In the genomic region with DNA sequence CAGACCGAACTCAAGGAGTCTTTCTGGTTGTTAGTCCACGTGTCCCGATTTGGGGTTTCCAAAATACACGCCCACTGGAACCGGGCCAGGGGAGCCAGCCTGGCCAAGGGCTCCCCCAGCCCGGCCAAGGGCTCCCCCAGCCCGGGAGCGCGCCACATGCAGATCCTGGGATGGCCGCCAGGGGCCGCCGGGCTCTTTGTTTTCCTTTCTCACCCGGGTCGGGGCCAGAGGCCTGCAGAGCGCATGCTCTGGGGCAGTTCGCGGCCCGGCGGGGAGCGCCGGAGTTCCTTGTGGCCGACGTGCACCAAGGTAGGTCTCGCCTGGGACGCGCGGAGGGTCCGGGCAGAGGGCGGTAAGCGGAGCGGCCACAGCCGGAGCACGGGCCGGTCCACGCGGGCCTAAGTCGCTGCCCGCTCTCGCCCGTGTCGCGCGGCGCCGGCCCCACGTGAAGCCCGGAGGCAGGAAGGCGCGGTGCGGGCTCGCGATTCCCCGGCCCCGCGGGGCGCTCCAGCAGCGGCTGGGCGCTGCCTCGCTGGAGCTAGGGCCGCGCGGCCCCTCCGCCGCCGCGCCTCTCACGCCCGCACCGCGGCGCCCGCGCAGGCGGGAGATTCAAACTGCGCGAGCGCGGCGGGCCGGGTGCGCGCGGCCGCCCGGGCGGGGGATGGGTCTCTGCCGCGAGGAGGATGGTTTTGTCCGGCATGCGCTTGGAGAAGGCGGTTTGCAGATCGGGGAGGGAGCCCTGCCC, we compare ENCODE assay signal across 8 cellular contexts. TPM values are rescaled to one million over a fixed set of nuclear protein-coding genes. Genes with fewer than 3 reads are reported as not detected.
DNase-seq lines count a peak whose midpoint lies in the region; ATAC-seq and TF ChIP-seq lines count a peak whose summit lies in the region.

No MANE protein-coding gene starts in this region.

- ATAC-seq in HG02610 (IDR thresholded peaks at IDR 0.05; ENCODE audit: unreplicated experiment) (peak; percentile 79), psoas muscle (peak; percentile 84 to 90 (median 88))

- H3K4me1 ChIP-seq in adrenal gland (replicated peaks in 1 of 2): peaks cover 6 to 14% of the 10 kb centered on the region in 2 donors
- H3K4me1 ChIP-seq in left ventricle myocardium inferior: peaks cover 16% of the 10 kb centered on the region
- peaks cover 14% of the 10 kb centered on the region for H3K4me1 ChIP-seq in psoas muscle
- H3K4me1 ChIP-seq in uterus: peaks cover 3 to 7% of the 10 kb centered on the region in 2 donors

- TF ChIP-seq POLR2A in adrenal gland (IDR thresholded peaks at IDR 0.05): peak; percentile 43 to 65
- peak; percentile 23 to 61 for TF ChIP-seq POLR2A in uterus (IDR thresholded peaks at IDR 0.05)

- H3K4me3 ChIP-seq in adrenal gland (peak overlapping the region in 2 of 4 donors; percentile 33 to 82), left ventricle myocardium inferior (peak overlapping the region; percentile 77), psoas muscle (peak overlapping the region; percentile 85), uterus (peak overlapping the region; percentile 31 to 53)

- H3K9me3 ChIP-seq in adrenal gland (replicated peaks in 1 of 3) (no peaks in the 10 kb centered on the region), left ventricle myocardium inferior (replicated peaks) (no peaks in the 10 kb centered on the region), psoas muscle (no peaks in the 10 kb centered on the region), uterus (no peaks in the 10 kb centered on the region)

- WGBS in adrenal gland, 4 donors: 0 to 1% (median 0%) methylated on average over 4 to 92 of the region's 92 CpGs
- WGBS in psoas muscle, 3 donors: 0 to 1% (median 1%) methylated on average over 34 to 92 of the region's 92 CpGs

- H3K27me3 ChIP-seq in adrenal gland: no peaks in the 10 kb centered on the region
- H3K27me3 ChIP-seq in left ventricle myocardium inferior (ENCODE audit: low read depth): no peaks in the 10 kb centered on the region
- no peaks in the 10 kb centered on the region for H3K27me3 ChIP-seq in psoas muscle (ENCODE audit: insufficient read depth in 3 of 3, low read length in 2 of 3)
- H3K27me3 ChIP-seq in uterus: no peaks in the 10 kb centered on the region

- H3K36me3 ChIP-seq in adrenal gland (replicated peaks in 1 of 2): peaks cover 0 to 20% of the 10 kb centered on the region in 2 donors
- peaks cover 21% of the 10 kb centered on the region for H3K36me3 ChIP-seq in left ventricle myocardium inferior
- peaks cover 0 to 20% of the 10 kb centered on the region in 2 donors for H3K36me3 ChIP-seq in psoas muscle (ENCODE audit: insufficient read depth in 1 of 2, low read depth in 1 of 2)
- H3K36me3 ChIP-seq in uterus: no peaks in the 10 kb centered on the region

- DNase-seq in NCI-H1105 treated with DMSO at 0.1 percent for 48 hours (lab: John Stamatoyannopoulos, UW) (peak; percentile 88), SW480 (ENCODE audit: low spot score) (peak; percentile 85), adrenal gland (peak; percentile 90 to 94 (median 91)), left ventricle myocardium inferior (peak; percentile 90), psoas muscle (peak; percentile 92 to 94), uterus (peak; percentile 86 to 90)

- intact Hi-C loops in adrenal gland (cut with DNase I): loop anchor here (5.0 to 10.0 kb wide), 2 partner anchors 77 to 359 kb away; partner anchors contain the start of gene RAB42 (in 1 of the 2)
- intact Hi-C loops in left ventricle myocardium inferior (cut with micrococcal nuclease): no loop called here
- intact Hi-C loops in psoas muscle (cut with DNase I): loop anchor here (1.0 to 5.0 kb wide), 6 partner anchors 35 to 359 kb away; partner anchors contain the start of genes TAF12 (in 1 of the 2) and TRNAU1AP (in 1 of the 2)
- intact Hi-C loops in uterus (cut with DNase I; ENCODE audit: low total_unique reads): loop anchor here (5.0 kb wide), 1 partner anchor 84 kb away; no protein-coding TSS in a partner anchor

- TF ChIP-seq CTCF in GM12873 (IDR thresholded peaks at IDR 0.05; ENCODE audit: insufficient read depth, low read depth, low read length, missing control alignments) (peak; percentile 89), adrenal gland (IDR thresholded peaks at IDR 0.05) (peak; percentile 95 to 99 (median 96)), left ventricle myocardium inferior (IDR thresholded peaks at IDR 0.05; ENCODE audit: borderline replicate concordance) (peak; percentile 99), psoas muscle (IDR thresholded peaks at IDR 0.05) (peak; percentile 99), uterus (IDR thresholded peaks at IDR 0.05) (peak; percentile 95 to 98 (median 97))

- H3K27ac ChIP-seq in adrenal gland (peak overlapping the region in 4 of 5 donors; percentile 57 to 92 (median 70)), left ventricle myocardium inferior (replicated peaks) (peak overlapping the region; percentile 92), psoas muscle (peak overlapping the region; percentile 91), uterus (peak overlapping the region; percentile 84 to 85)

RNA-seq across cellular contexts. Expression of gene RCC1, which starts 12.3 kb away (rescaled TPM):
- total RNA-seq in adrenal gland: 10 to 100 TPM; 12.6 to 24.4 (median 15.8) TPM
- polyA plus RNA-seq in adrenal gland: 10 to 100 TPM; 13.0 to 18.8 (median 17.6) TPM
- total RNA-seq in left ventricle myocardium inferior: 6.3 TPM
- 10 to 100 TPM in 2 of 4 donors, 1 to 10 TPM in 2; 7.0 to 20.8 (median 9.2) TPM for total RNA-seq in psoas muscle
- polyA plus RNA-seq in psoas muscle: 10 to 100 TPM; 14.0 to 81.6 (median 17.4) TPM
- total RNA-seq in uterus: 10 to 100 TPM in 3 of 4 donors, 1 to 10 TPM in 1; 3.8 to 37.6 (median 13.8) TPM

RNA-seq across cellular contexts. Expression of gene TRNAU1AP, which starts 34.7 kb away (rescaled TPM):
- total RNA-seq in adrenal gland (10 to 100 TPM in 7 of 8 donors, 1 to 10 TPM in 1; 9.5 to 26.0 (median 18.5) TPM), left ventricle myocardium inferior (13.0 TPM), psoas muscle (10 to 100 TPM in 3 of 4 donors, 1 to 10 TPM in 1; 7.5 to 17.5 (median 12.2) TPM), uterus (10 to 100 TPM in 2 of 4 donors, 1 to 10 TPM in 2; 3.8 to 34.9 (median 20.3) TPM)
- polyA plus RNA-seq in adrenal gland (10 to 100 TPM; 18.5 to 29.0 (median 22.9) TPM), psoas muscle (10 to 100 TPM in 2 of 3 donors, 1 to 10 TPM in 1; 7.3 to 12.9 (median 10.8) TPM)
